Comparison of ENCODE assay signal across 8 cellular contexts in the genomic region with DNA sequence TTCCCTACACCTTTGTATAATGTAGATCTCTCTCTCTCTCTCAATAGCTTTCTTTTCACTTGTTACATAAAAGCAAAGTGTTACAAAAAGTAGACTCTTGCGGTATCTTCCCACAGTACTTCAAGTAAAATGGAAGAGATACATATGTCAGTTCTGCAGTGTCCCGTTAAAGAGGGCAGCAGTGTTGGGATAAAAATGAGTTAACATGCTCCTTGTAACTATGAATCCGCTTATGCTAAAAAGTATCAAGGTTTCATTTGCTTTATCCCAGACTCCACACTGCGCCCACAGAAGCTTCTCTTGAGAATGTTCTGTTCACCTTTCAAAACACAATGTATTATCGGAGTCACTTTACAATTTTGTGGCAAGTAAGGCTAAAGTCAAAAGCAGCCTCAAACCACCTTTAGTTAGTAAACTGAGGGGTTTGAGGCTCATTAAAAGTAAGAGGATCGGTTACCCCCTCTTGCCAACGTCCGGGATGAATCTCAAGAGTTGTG. TPM values are rescaled to one million over a fixed set of nuclear protein-coding genes. Genes with fewer than 3 reads are reported as not detected.
DNase-seq lines count a peak whose midpoint lies in the region; ATAC-seq and TF ChIP-seq lines count a peak whose summit lies in the region.

No MANE protein-coding gene starts in this region.

- DNase-seq in GM12864 (ENCODE audit: low read depth) (no peak), SK-N-MC (ENCODE audit: low read depth, low spot score) (no peak), esophagus squamous epithelium (lab: John Stamatoyannopoulos, UW) (no peak), omental fat pad (ENCODE audit: low spot score) (no peak), NCI-H226 (no peak), T1000 (lab: John Stamatoyannopoulos, UW) (no peak), D341Med (ENCODE audit: low spot score) (no peak)

- H3K36me3 ChIP-seq in SK-N-MC (ENCODE audit: insufficient read depth, low read length) (0 out of 2 replicates have a peak, but pooled peaks cover 3% of the 10 kb centered on the region), esophagus squamous epithelium (no peaks in the 10 kb centered on the region)

- peaks cover 0 to 37% (median 9%) of the 10 kb centered on the region in 3 donors for H3K4me1 ChIP-seq in esophagus squamous epithelium

- TF ChIP-seq POLR2A in esophagus squamous epithelium (IDR thresholded peaks at IDR 0.05) = no peak

- intact Hi-C loops in esophagus squamous epithelium (cut with DNase I) = no loop called here

- no peaks in the 10 kb centered on the region for H3K9me3 ChIP-seq in SK-N-MC (ENCODE audit: low read depth, low read length)
- H3K9me3 ChIP-seq in esophagus squamous epithelium = no peaks in the 10 kb centered on the region

- peak overlapping the region; percentile 92 for H3K9ac ChIP-seq in SK-N-MC (ENCODE audit: insufficient read length)

- TF ChIP-seq CTCF in GM12864 (IDR thresholded peaks at IDR 0.05; ENCODE audit: low read depth, low read length, missing control alignments) = no peak
- TF ChIP-seq CTCF in esophagus squamous epithelium (IDR thresholded peaks at IDR 0.05) = no peak
- no peak for TF ChIP-seq CTCF in omental fat pad (IDR thresholded peaks at IDR 0.05)

- H3K27ac ChIP-seq in SK-N-MC (no peak overlapping the region; the same call in 1 of the 2 replicates), esophagus squamous epithelium (peak overlapping the region; percentile 89 to 99 (median 93))

- 1% methylated on average over 8 of the region's 8 CpGs for WGBS in esophagus squamous epithelium, 2 donors

- ATAC-seq in HG02678 (IDR thresholded peaks at IDR 0.05; ENCODE audit: unreplicated experiment) = peak; percentile 1
- ATAC-seq in omental fat pad (ENCODE audit: low FRiP score) = peak; percentile 5

- H3K27me3 ChIP-seq in esophagus squamous epithelium = no peaks in the 10 kb centered on the region

- peak overlapping the region; percentile 97 for H3K4me3 ChIP-seq in GM12864 (ENCODE audit: low read depth, low read length)
- H3K4me3 ChIP-seq in SK-N-MC = peak overlapping the region; percentile 81
- H3K4me3 ChIP-seq in esophagus squamous epithelium = peak overlapping the region; percentile 62 to 99 (median 78)

RNA-seq across cellular contexts. Expression of a gene that starts 0.8 kb away (rescaled TPM):
- total RNA-seq in esophagus squamous epithelium (10 to 100 TPM; 19.8 to 68.3 (median 33.8) TPM), omental fat pad (10 to 100 TPM; 54.1 to 85.1 (median 61.5) TPM)
